Comparison of ENCODE assay signal across 18 cellular contexts in the genomic region with DNA sequence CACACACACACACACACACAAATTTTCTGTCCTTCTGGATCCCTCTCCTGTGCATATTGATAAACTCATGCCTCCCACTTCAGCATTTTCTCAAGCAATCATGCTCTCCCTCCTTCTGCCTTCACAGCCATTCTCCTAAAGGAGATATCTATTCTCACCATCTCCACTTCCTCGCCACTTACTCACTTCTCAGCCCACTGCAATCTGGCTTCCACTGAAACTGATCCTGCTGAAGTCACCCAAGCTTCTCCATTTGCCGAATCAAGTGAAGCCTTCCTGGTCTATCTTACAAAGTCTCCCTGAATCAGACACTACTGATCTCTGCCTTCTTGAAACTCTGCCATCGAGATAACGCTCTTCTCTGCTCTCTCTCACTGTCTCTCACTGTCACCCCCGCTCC. TPM values are rescaled to one million over a fixed set of nuclear protein-coding genes. Genes with fewer than 3 reads are reported as not detected.
"Had no signal": no experiment of that assay in that cellular context is flagged by ENCODE, and none has a peak within 500 bp of the region (broad histone marks: within the 10 kb centered on the region; RNA-seq: fewer than 3 reads in every experiment).

No MANE protein-coding gene starts in this region.

- H3K27ac ChIP-seq: cardiac muscle cell, colonic mucosa, heart left ventricle, parathyroid adenoma, stomach, thoracic aorta had no signal

- ATAC-seq: activated CD4-positive, CD25-positive, alpha-beta regulatory T cell treated with anti-CD3 and anti-CD28 coated beads, Interleukin-2, amount 50 U/mL, for 24 hours; heart left ventricle; left lobe of liver had no signal

- H3K4me1 ChIP-seq: colonic mucosa, heart left ventricle, stomach had no signal

- H3K4me3 ChIP-seq: cardiac muscle cell, colonic mucosa, heart left ventricle, stomach, thoracic aorta had no signal

- H3K9me3 ChIP-seq: colonic mucosa, heart left ventricle, stomach, thoracic aorta had no signal

- H3K27me3 ChIP-seq: cardiac muscle cell, colonic mucosa, heart left ventricle had no signal

- DNase-seq: activated CD8-positive, alpha-beta memory T cell treated with anti-CD3 and anti-CD28 coated beads, Interleukin-2, amount 50 U/mL, for 48 hours; activated naive CD4-positive, alpha-beta T cell; colonic mucosa; foreskin melanocyte; heart left ventricle; islet precursor cell; mesenchymal stem cell; retina; stimulated activated CD4-positive, alpha-beta T cell treated with anti-CD3 and anti-CD28 coated beads, Interleukin-4, amount 100 ng/mL, for 1 hour; stimulated activated CD8-positive, alpha-beta memory T cell treated with anti-CD3 and anti-CD28 coated beads, Interleukin-4, amount 100 ng/mL, for 48 hours; stomach; T-helper 1 cell had no signal

- H3K9ac ChIP-seq: parathyroid adenoma had no signal

- H3K79me2 ChIP-seq: parathyroid adenoma had no signal

- H3K36me3 ChIP-seq: cardiac muscle cell, colonic mucosa, heart left ventricle, stomach, thoracic aorta had no signal

- H2AFZ ChIP-seq: parathyroid adenoma had no signal

RNA-seq across cellular contexts. Expression of gene GNAO1, which starts 54.0 kb away (rescaled TPM):
- total RNA-seq: endothelial cell of umbilical vein had no signal
- polyA plus RNA-seq: endothelial cell of umbilical vein had no signal
